Comparison of ENCODE assay signal across 31 cellular contexts in genomic region chr20:3759884-3760283, GRCh38. TPM values are rescaled to one million over a fixed set of nuclear protein-coding genes. Genes with fewer than 3 reads are reported as not detected.
DNase-seq lines count a peak whose midpoint lies in the region; FAIRE-seq and TF ChIP-seq lines count a peak whose summit lies in the region.
"Had no signal": no experiment of that assay in that cellular context is flagged by ENCODE, and none has a peak within 500 bp of the region (broad histone marks: within the 10 kb centered on the region; RNA-seq: fewer than 3 reads in every experiment).

No MANE protein-coding gene starts in this region.

- no peak overlapping the region for H3K23ac ChIP-seq in H9 (ENCODE audit: insufficient read length, low read depth, low read length)

- H3K56ac ChIP-seq in H9 (ENCODE audit: insufficient read length, low read depth, low read length), result no peak overlapping the region

- no peaks in the 10 kb centered on the region for H3K9me3 ChIP-seq in H9 (ENCODE audit: control insufficient read depth, low read depth, low read length)
- H3K9me3 ChIP-seq: testis had no signal

- no CpG with 5 or more reads among the region's 11 CpGs for WGBS in H9 (ENCODE audit: extremely low coverage, insufficient read length, low lambda C conversion rate)

- no peaks in the 10 kb centered on the region for H4K20me1 ChIP-seq in H9 (ENCODE audit: control insufficient read depth, insufficient read depth, insufficient read length)

- H3T11ph ChIP-seq in H9 (ENCODE audit: low read length), result no peak overlapping the region

- H2BK12ac ChIP-seq in H9 (ENCODE audit: insufficient read length, low read depth, low read length), result no peak overlapping the region

- H3K79me1 ChIP-seq in H9 (ENCODE audit: insufficient read depth, low read depth, low read length, poor library complexity, severe bottlenecking), result peaks cover 3% of the 10 kb centered on the region

- H3K36me3 Mint-ChIP-seq in activated naive CD4-positive, alpha-beta T cell treated with anti-CD3 and anti-CD28 coated beads, Interleukin-2, amount 50 U/mL, for 24 hours, result peaks cover 3% of the 10 kb centered on the region
- H3K36me3 Mint-ChIP-seq in H9 (ENCODE audit: insufficient read depth in 1 of 3, low read depth in 3 of 3) (peaks cover 20 to 32% (median 25%) of the 10 kb centered on the region in 3 experiments; a peak in 6 of 7 replicates), endothelial cell (ENCODE audit: low read depth, unreplicated experiment) (no peaks in the 10 kb centered on the region)

- no peak overlapping the region; the same call in 1 of the 2 replicates for H3K14ac ChIP-seq in H9 (ENCODE audit: insufficient read depth, low read length)

- H3K4me2 ChIP-seq in H9 (ENCODE audit: insufficient read depth, insufficient read length, low read length), result no peak overlapping the region
- H3K4me2 ChIP-seq: hepatocyte had no signal

- H3K4me1 Mint-ChIP-seq in activated naive CD4-positive, alpha-beta T cell treated with anti-CD3 and anti-CD28 coated beads, Interleukin-2, amount 50 U/mL, for 24 hours, result no peaks in the 10 kb centered on the region
- H3K4me1 Mint-ChIP-seq in H9 (peaks cover 0 to 6% of the 10 kb centered on the region in 2 experiments; a peak in 3 of 4 replicates), endothelial cell (ENCODE audit: unreplicated experiment) (no peaks in the 10 kb centered on the region)

- no peaks in the 10 kb centered on the region for H3K79me2 ChIP-seq in H9 (ENCODE audit: insufficient read depth, low read length)
- H3K79me2 ChIP-seq: hepatocyte had no signal

- H3K9me3 Mint-ChIP-seq in activated naive CD4-positive, alpha-beta T cell treated with anti-CD3 and anti-CD28 coated beads, Interleukin-2, amount 50 U/mL, for 24 hours, result no peaks in the 10 kb centered on the region
- H3K9me3 Mint-ChIP-seq in H9 (no peaks in the 10 kb centered on the region), endothelial cell (ENCODE audit: unreplicated experiment) (no peaks in the 10 kb centered on the region)
- H3K9me3 Mint-ChIP-seq: activated T-helper 2 cell treated with anti-CD3 and anti-CD28 coated beads, Interferon-gamma antibody, Interleukin-2, Interleukin-4, amounts not matched to agents 10 μg/mL and 5 μg/mL and 100 μg/mL, durations not matched to agents 14 hours and 24 hours and 36 hours; nephron had no signal

- H2AK5ac ChIP-seq in H9 (ENCODE audit: insufficient read length, low read length), result no peak overlapping the region

- no peak overlapping the region for H3K4ac ChIP-seq in H9 (ENCODE audit: low read depth, low read length)

- peak overlapping the region; percentile 49 for H3K27ac Mint-ChIP-seq in activated naive CD4-positive, alpha-beta T cell treated with anti-CD3 and anti-CD28 coated beads, Interleukin-2, amount 50 U/mL, for 24 hours
- peak overlapping the region in 2 of 3 experiments; percentile 2 to 32; a peak in 4 of 7 replicates for H3K27ac Mint-ChIP-seq in H9
- peak overlapping the region; percentile 64 for H3K27ac Mint-ChIP-seq in endothelial cell (ENCODE audit: unreplicated experiment)
- H3K27ac Mint-ChIP-seq: activated T-helper 2 cell treated with anti-CD3 and anti-CD28 coated beads, Interferon-gamma antibody, Interleukin-2, Interleukin-4, amounts not matched to agents 10 μg/mL and 5 μg/mL and 100 μg/mL, durations not matched to agents 14 hours and 24 hours and 36 hours had no signal

- H3K18ac ChIP-seq in H9 (ENCODE audit: insufficient read length, low read depth, low read length), result no peak overlapping the region

- no peak overlapping the region for H2AFZ ChIP-seq in H9 (ENCODE audit: low read length)
- H2AFZ ChIP-seq: GM23248, hepatocyte had no signal

- H3K4me3 Mint-ChIP-seq in activated naive CD4-positive, alpha-beta T cell treated with anti-CD3 and anti-CD28 coated beads, Interleukin-2, amount 50 U/mL, for 24 hours, result no peak overlapping the region
- H3K4me3 Mint-ChIP-seq in H9, result peak overlapping the region in 1 of 2 experiments; percentile 13; a peak in 1 of 5 replicates
- H3K4me3 Mint-ChIP-seq in endothelial cell (ENCODE audit: unreplicated experiment), result no peak overlapping the region

- peaks cover 2% of the 10 kb centered on the region for H3K23me2 ChIP-seq in H9 (ENCODE audit: insufficient read length, low read depth, low read length, poor library complexity, severe bottlenecking)

- no peak overlapping the region for H3K27ac ChIP-seq in H9 (ENCODE audit: insufficient read length, low read depth, low read length)
- H3K27ac ChIP-seq: 22Rv1, GM23248, hepatocyte, testis, WERI-Rb-1 had no signal

- H3K4me1 ChIP-seq in H9 (ENCODE audit: insufficient read depth, low read length), result no peaks in the 10 kb centered on the region
- H3K4me1 ChIP-seq: testis had no signal

- no peak overlapping the region for H3K9ac ChIP-seq in H9 (ENCODE audit: extremely low read depth, insufficient read length, low read length)
- H3K9ac ChIP-seq: GM23248 had no signal

- no peak overlapping the region for H4K91ac ChIP-seq in H9 (ENCODE audit: insufficient read length, low read depth, low read length)

- no peak for TF ChIP-seq CTCF in H9 (conservative IDR thresholded peaks at IDR 0.05)
- TF ChIP-seq CTCF in endothelial cell (IDR thresholded peaks at IDR 0.05; ENCODE audit: unreplicated experiment), result no peak

- H2BK20ac ChIP-seq in H9 (ENCODE audit: low read depth, low read length, poor library complexity, severe bottlenecking), result no peak overlapping the region

- no peak overlapping the region for H2BK15ac ChIP-seq in H9 (ENCODE audit: low read depth, low read length)

- H3K27me3 Mint-ChIP-seq in activated naive CD4-positive, alpha-beta T cell treated with anti-CD3 and anti-CD28 coated beads, Interleukin-2, amount 50 U/mL, for 24 hours, result no peaks in the 10 kb centered on the region
- H3K27me3 Mint-ChIP-seq in H9 (ENCODE audit: low read depth), result no peaks in the 10 kb centered on the region
- peaks cover 21% of the 10 kb centered on the region for H3K27me3 Mint-ChIP-seq in endothelial cell (ENCODE audit: unreplicated experiment)

- intact Hi-C loops in posterior vena cava (cut with DNase I), result no loop called here

- no peak for FAIRE-seq in frontal cortex (lab: Jason Lieb, UNC)
- FAIRE-seq: RCC 7860, urothelium cell line had no signal

- no peak overlapping the region for H2BK5ac ChIP-seq in H9 (ENCODE audit: insufficient read length, low read length)

- DNase-seq in activated naive CD4-positive, alpha-beta T cell (lab: John Stamatoyannopoulos, UW), result no peak
- DNase-seq in H9 (no peak), endothelial cell (ENCODE audit: low spot score) (no peak), posterior vena cava (ENCODE audit: low spot score) (peak; percentile 72), HCEC 1CT (no peak), frontal cortex (ENCODE audit: low spot score in 2 of 2) (no peak)
- no peak for DNase-seq in stimulated activated naive CD4-positive, alpha-beta T cell treated with Interleukin-2 at 50 U/mL for 16 hours (lab: John Stamatoyannopoulos, UW)
- DNase-seq: activated CD4-positive, alpha-beta T cell treated with anti-CD3 and anti-CD28 coated beads for 48 hours; Calu3; central memory CD4-positive, alpha-beta T cell; cortex of kidney; DND-41; foreskin melanocyte; GF-D8; GM23248; kidney glomerular epithelial cell; NCI-H146; NCI-H446; NCI-H748 treated with DMSO at 0.1 percent for 48 hours; stimulated activated CD4-positive, alpha-beta T cell treated with anti-CD3 and anti-CD28 coated beads, Interleukin-4, amount 100 ng/mL, for 4 hours; T1000; testis; WERI-Rb-1 had no signal

- no peak overlapping the region for H4K8ac ChIP-seq in H9 (replicated peaks; ENCODE audit: insufficient read length, low read depth, low read length)

- H3K27me3 ChIP-seq in H9 (ENCODE audit: insufficient read depth, low read length), result no peaks in the 10 kb centered on the region
- H3K27me3 ChIP-seq: hepatocyte, testis had no signal

- no peak overlapping the region for H4K5ac ChIP-seq in H9 (ENCODE audit: insufficient read length, low read depth, low read length)

- no peak overlapping the region for H2BK120ac ChIP-seq in H9 (ENCODE audit: low read depth, low read length, poor library complexity, severe bottlenecking)

RNA-seq across cellular contexts. Expression of gene ADISSP, which starts 7.7 kb away (rescaled TPM):
- 79.2 and 80.9 TPM in 2 replicates for total RNA-seq in H9 (2021)
- 18.0 TPM for total RNA-seq in endothelial cell (ENCODE audit: unreplicated experiment)
- 10 to 100 TPM; 14.6 to 20.2 TPM for total RNA-seq in posterior vena cava
- total RNA-seq in frontal cortex, result 17.5 TPM

RNA-seq across cellular contexts. Expression of gene SPEF1, which starts 21.4 kb away (rescaled TPM):
- total RNA-seq in H9 (2021) (0.22 and 0.24 TPM in 2 replicates), endothelial cell (ENCODE audit: unreplicated experiment) (0.23 TPM), posterior vena cava (not detected), frontal cortex (0.41 TPM)
- total RNA-seq: activated T-helper 2 cell treated with anti-CD3 and anti-CD28 coated beads, Interferon-gamma antibody, Interleukin-2, Interleukin-4, amounts not matched to agents 10 μg/mL and 5 μg/mL and 100 μg/mL, durations not matched to agents 14 hours and 24 hours and 36 hours; GM23248; sciatic nerve had no signal

RNA-seq across cellular contexts. Expression of gene CENPB, which starts 26.7 kb away (rescaled TPM):
- total RNA-seq in H9 (2021) (63.1 and 64.0 TPM in 2 replicates), endothelial cell (ENCODE audit: unreplicated experiment) (57.9 TPM), posterior vena cava (100 to 1,000 TPM in 1 of 2 donors, 10 to 100 TPM in 1; 97.4 to 119 TPM), frontal cortex (58.3 TPM)

RNA-seq across cellular contexts. Expression of gene HSPA12B, which starts 27.4 kb away (rescaled TPM):
- total RNA-seq in H9 (2021), result 2.7 and 2.9 TPM in 2 replicates
- total RNA-seq in endothelial cell (ENCODE audit: unreplicated experiment), result 12.7 TPM
- 10 to 100 TPM; 18.0 to 18.5 TPM for total RNA-seq in posterior vena cava
- total RNA-seq in frontal cortex, result 2.4 TPM
- total RNA-seq: Calu3, GM23248 had no signal

RNA-seq across cellular contexts. Expression of gene CDC25B, which starts 36.2 kb away (rescaled TPM):
- total RNA-seq in H9 (2021) (22.9 and 24.0 TPM in 2 replicates), endothelial cell (ENCODE audit: unreplicated experiment) (10.4 TPM), posterior vena cava (10 to 100 TPM; 24.0 to 24.2 TPM), frontal cortex (6.1 TPM)
